In the genomic region with DNA sequence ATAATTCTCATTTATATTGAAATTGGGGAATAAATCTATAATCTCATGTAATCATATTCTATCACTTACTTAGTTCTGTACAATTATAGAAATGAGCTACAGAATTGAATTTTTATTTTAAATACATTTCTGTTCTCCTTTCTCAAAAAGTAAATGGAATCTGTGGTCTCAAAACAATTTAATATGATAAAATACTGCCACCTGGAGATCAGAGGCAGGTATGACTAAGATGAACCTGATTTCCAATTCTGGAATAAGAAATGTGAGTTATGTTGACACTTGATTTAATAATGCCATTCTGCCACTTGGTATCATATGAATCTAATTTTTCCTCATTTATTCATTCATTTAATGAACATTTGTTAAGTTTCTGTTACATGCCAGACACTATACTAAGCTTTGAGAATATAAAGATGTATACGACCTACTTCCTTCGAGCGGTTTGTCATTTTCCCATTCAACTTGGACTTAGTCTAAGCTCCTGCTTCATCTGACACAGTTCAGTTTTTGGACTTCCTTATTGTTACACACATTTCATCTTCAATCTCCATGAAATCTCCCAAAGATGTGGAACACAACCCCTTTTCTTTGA, we compare ENCODE assay signal across 8 cellular contexts. TPM values are rescaled to one million over a fixed set of nuclear protein-coding genes. Genes with fewer than 3 reads are reported as not detected.
DNase-seq lines count a peak whose midpoint lies in the region; ATAC-seq, FAIRE-seq and TF ChIP-seq lines count a peak whose summit lies in the region.

No MANE protein-coding gene starts in this region.

- H3K36me3 ChIP-seq in K562 (ENCODE audit: control insufficient read depth, insufficient read depth, low read length) (no peaks in the 10 kb centered on the region), left lung (no peaks in the 10 kb centered on the region)

- no peak overlapping the region for H3K4me3 ChIP-seq in K562
- no peak overlapping the region for H3K4me3 ChIP-seq in left lung

- TF ChIP-seq CTCF in K562 (IDR thresholded peaks at IDR 0.05 in 2 of 3, conservative IDR thresholded peaks at IDR 0.05 in 1 of 3; ENCODE audit: insufficient read depth in 2 of 3, low read depth in 1 of 3, low read length in 3 of 3): peak in 2 of 3 experiments; percentile 49 to 78; a peak in 4 of 6 replicates
- peak; percentile 58 to 65 for TF ChIP-seq CTCF in left lung (IDR thresholded peaks at IDR 0.05)

- FAIRE-seq in K562 (lab: Jason Lieb, UNC): peak; percentile 44

- intact Hi-C loops in K562 (cut with micrococcal nuclease): loop anchor here (1.0 to 5.0 kb wide), 4 partner anchors 74 to 654 kb away; no protein-coding TSS in a partner anchor
- intact Hi-C loops in left lung (cut with DNase I): loop anchor here (5.0 to 10.0 kb wide), 3 partner anchors 171 to 341 kb away; no protein-coding TSS in a partner anchor

- ATAC-seq in K562: peak; percentile 57; the same call in 1 of the 3 replicates
- ATAC-seq in left lung: peak; percentile 54
- ATAC-seq in HG02970 (IDR thresholded peaks at IDR 0.05; ENCODE audit: low FRiP score, unreplicated experiment): no peak

- no TSS peak for BruUV-seq in K562 (replicated peaks; lab: Mats Ljungman, UMichigan)

- no peak for TF ChIP-seq EP300 in K562 (IDR thresholded peaks at IDR 0.05; ENCODE audit: low read length)

- H3K9me1 ChIP-seq in K562 (ENCODE audit: control insufficient read depth, insufficient read depth, low read length): no peaks in the 10 kb centered on the region

- TF ChIP-seq RAD21 in K562 (CRISPR knock-in tag; conservative IDR thresholded peaks at IDR 0.05 in 1 of 2, IDR thresholded peaks at IDR 0.05 in 1 of 2): peak; percentile 74 to 82

- in situ Hi-C loops in K562 (cut with MboI): loop anchor here (10.0 kb wide), 1 partner anchor 651 kb away; no protein-coding TSS in a partner anchor

- H3K79me2 ChIP-seq in K562 (ENCODE audit: control insufficient read depth, insufficient read depth, low read length): no peaks in the 10 kb centered on the region

- H3K4me1 ChIP-seq in K562 (replicated peaks in 1 of 2; ENCODE audit: control insufficient read depth in 2 of 2, insufficient read depth in 2 of 2, low read length in 2 of 2) (no peaks in the 10 kb centered on the region; a peak in 1 of 5 replicates), left lung (peaks cover 0 to 4% of the 10 kb centered on the region in 2 donors)

- no peak overlapping the region for H2AFZ ChIP-seq in K562 (ENCODE audit: low read depth, low read length)

- peaks cover 0 to 7% of the 10 kb centered on the region in 2 experiments; a peak in 2 of 5 replicates for H3K27me3 ChIP-seq in K562 (ENCODE audit: control insufficient read depth in 2 of 2, insufficient read depth in 2 of 2, low read length in 2 of 2)
- no peaks in the 10 kb centered on the region for H3K27me3 ChIP-seq in left lung

- DNase-seq in NOMO-1 treated with DMSO at 0.1 percent for 48 hours (lab: John Stamatoyannopoulos, UW; ENCODE audit: unreplicated experiment) (peak; percentile 53), NOMO-1 treated with dmso at 0.1 percent for 144 hours (lab: John Stamatoyannopoulos, UW; ENCODE audit: unreplicated experiment) (no peak), NCI-H1694 (lab: John Stamatoyannopoulos, UW) (peak; percentile 43), K562 (ENCODE audit: extremely low read depth in 1 of 4, low spot score in 3 of 4) (peak; percentile 30 to 63 (median 55)), left lung (no peak)
- DNase-seq in activated CD4-positive, alpha-beta T cell treated with anti-CD3 and anti-CD28 coated beads for 48 hours: no peak
- DNase-seq in activated CD4-positive, alpha-beta T cell treated with anti-CD3 and anti-CD28 coated beads, Interleukin-2, amount 50 U/mL, for 4 hours: no peak

- H3K9ac ChIP-seq in K562 (ENCODE audit: insufficient read depth in 1 of 2, low read depth in 2 of 2, low read length in 2 of 2): no peak overlapping the region

- no peaks in the 10 kb centered on the region for H3K9me3 ChIP-seq in K562 (replicated peaks; ENCODE audit: control insufficient read depth, insufficient read depth, low read depth, low read length)
- no peaks in the 10 kb centered on the region for H3K9me3 ChIP-seq in left lung

- H3K4me2 ChIP-seq in K562 (ENCODE audit: insufficient read depth, low read length): no peak overlapping the region

- H3K27ac ChIP-seq in K562 (ENCODE audit: extremely low read depth, low read depth, low read length): no peak overlapping the region
- H3K27ac ChIP-seq in left lung: no peak overlapping the region

- POLR2A ChIA-PET in K562 (lab: Yijun Ruan, JAX): interaction anchor here (0.7 kb wide), 1 partner anchor 43 kb away, joined by 3 read pairs; no protein-coding TSS in a partner anchor

- 76% methylated on average over 3 of the region's 3 CpGs for WGBS in K562 (ENCODE audit: insufficient coverage, low coverage, missing lambda C conversion rate)

- CTCF ChIA-PET in K562 (lab: Yijun Ruan, JAX; ENCODE audit: low intra/inter-chr PET ratio): interaction anchor here (1.0 to 4.2 kb wide), 4 partner anchors 177 to 651 kb away, joined by 3 to 52 read pairs (median 4); no protein-coding TSS in a partner anchor

- TF ChIP-seq POLR2A in K562 (conservative IDR thresholded peaks at IDR 0.05): no peak

- no peaks in the 10 kb centered on the region for H4K20me1 ChIP-seq in K562 (replicated peaks; ENCODE audit: control insufficient read depth, insufficient read depth, low read length)

TF ChIP-seq in K562, 482 proteins besides CTCF, POLR2A, EP300 and RAD21 (continues in another document):
- TF ChIP-seq PRPF4 (IDR thresholded peaks at IDR 0.05; ENCODE audit: insufficient read depth, low read depth, low read length, poor library complexity, severe bottlenecking) (no peak), PHF8 (IDR thresholded peaks at IDR 0.05; ENCODE audit: borderline replicate concordance, low read length) (no peak), CEBPG (CRISPR knock-in tag; IDR thresholded peaks at IDR 0.05) (no peak), CEBPG (tag; conservative IDR thresholded peaks at IDR 0.05 in 1 of 2, IDR thresholded peaks at IDR 0.05 in 1 of 2) (no peak), SOX6 (IDR thresholded peaks at IDR 0.05) (no peak), TBP (optimal IDR thresholded peaks at IDR 0.05; ENCODE audit: low read depth, low read length) (no peak)
- TF ChIP-seq, protein P1, sequence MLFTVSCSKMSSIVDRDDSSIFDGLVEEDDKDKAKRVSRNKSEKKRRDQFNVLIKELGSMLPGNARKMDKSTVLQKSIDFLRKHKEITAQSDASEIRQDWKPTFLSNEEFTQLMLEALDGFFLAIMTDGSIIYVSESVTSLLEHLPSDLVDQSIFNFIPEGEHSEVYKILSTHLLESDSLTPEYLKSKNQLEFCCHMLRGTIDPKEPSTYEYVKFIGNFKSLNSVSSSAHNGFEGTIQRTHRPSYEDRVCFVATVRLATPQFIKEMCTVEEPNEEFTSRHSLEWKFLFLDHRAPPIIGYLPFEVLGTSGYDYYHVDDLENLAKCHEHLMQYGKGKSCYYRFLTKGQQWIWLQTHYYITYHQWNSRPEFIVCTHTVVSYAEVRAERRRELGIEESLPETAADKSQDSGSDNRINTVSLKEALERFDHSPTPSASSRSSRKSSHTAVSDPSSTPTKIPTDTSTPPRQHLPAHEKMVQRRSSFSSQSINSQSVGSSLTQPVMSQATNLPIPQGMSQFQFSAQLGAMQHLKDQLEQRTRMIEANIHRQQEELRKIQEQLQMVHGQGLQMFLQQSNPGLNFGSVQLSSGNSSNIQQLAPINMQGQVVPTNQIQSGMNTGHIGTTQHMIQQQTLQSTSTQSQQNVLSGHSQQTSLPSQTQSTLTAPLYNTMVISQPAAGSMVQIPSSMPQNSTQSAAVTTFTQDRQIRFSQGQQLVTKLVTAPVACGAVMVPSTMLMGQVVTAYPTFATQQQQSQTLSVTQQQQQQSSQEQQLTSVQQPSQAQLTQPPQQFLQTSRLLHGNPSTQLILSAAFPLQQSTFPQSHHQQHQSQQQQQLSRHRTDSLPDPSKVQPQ (CRISPR knock-in tag; IDR thresholded peaks at IDR 0.05; ENCODE audit: borderline replicate concordance): no peak

RNA-seq across cellular contexts. Expression of gene CCDC28A, which starts 7.6 kb away (rescaled TPM):
- total RNA-seq in K562 (2011; cell fraction: chromatin; rRNA removed; ENCODE audit: low replicate concordance): 3.2 and 7.0 TPM in 2 replicates
- 2.8 and 3.7 TPM in 2 replicates for total RNA-seq in K562 (2011; cell fraction: nucleolus; rRNA removed)
- total RNA-seq in K562 (2011; cell fraction: nucleoplasm; rRNA removed): 5.3 and 8.3 TPM in 2 replicates
- total RNA-seq in K562 (2014; rRNA removed): 12.1 and 16.4 TPM in 2 replicates
- 19.1 and 24.9 TPM in 2 replicates for total RNA-seq in K562 (2014; rRNA removed; fragmentation: Illumina TruSeq; extraction: Trizol)
- 12.6 and 14.5 TPM in 2 replicates for total RNA-seq in K562 (2015; rRNA removed; fragmentation: Illumina TruSeq; extraction: Trizol)
- total RNA-seq in K562 (2021): 14.8 and 16.2 TPM in 2 replicates
- 28.8 and 35.5 TPM in 2 replicates for polyA plus RNA-seq in K562 (2011; rRNA removed)
- polyA plus RNA-seq in K562 (2011; cell fraction: cytosol; rRNA removed): 6.1 and 16.1 TPM in 2 replicates
- 4.1 and 9.0 TPM in 2 replicates for polyA plus RNA-seq in K562 (2011; cell fraction: nucleus; rRNA removed)
- polyA plus RNA-seq in K562 (2012): 15.9 and 25.4 TPM in 2 replicates
- 18.0 and 20.8 TPM in 2 replicates for polyA plus RNA-seq in K562 (2014; fragmentation: Illumina TruSeq; extraction: Trizol)
- 10 to 100 TPM; 21.1 to 22.7 TPM for polyA plus RNA-seq in K562 (2014; fragmentation: Nextera tagmentation; extraction: Ambion mirVana)
- polyA plus RNA-seq in K562 (2014; rRNA removed): 21.3 and 25.5 TPM in 2 replicates
- 18.6 and 21.2 TPM in 2 replicates for polyA minus RNA-seq in K562 (2011; rRNA and poly(A)+ RNA removed)
- polyA minus RNA-seq in K562 (2011; cell fraction: cytosol; rRNA and poly(A)+ RNA removed): 4.7 and 5.4 TPM in 2 replicates
- polyA minus RNA-seq in K562 (2011; cell fraction: nucleus; rRNA and poly(A)+ RNA removed): 2.4 and 5.7 TPM in 2 replicates
- 10 to 100 TPM; 14.0 to 28.4 TPM for total RNA-seq in left lung

RNA-seq across cellular contexts. Expression of gene ECT2L, which starts 29.9 kb away (rescaled TPM):
- not detected in 2 replicates for total RNA-seq in K562 (2011; cell fraction: chromatin; rRNA removed; ENCODE audit: low replicate concordance)
- total RNA-seq in K562 (2011; cell fraction: nucleolus; rRNA removed): not detected in 2 replicates
- not detected in 2 replicates for total RNA-seq in K562 (2011; cell fraction: nucleoplasm; rRNA removed)
- not detected in 2 replicates for total RNA-seq in K562 (2014; rRNA removed)
- total RNA-seq in K562 (2014; rRNA removed; fragmentation: Illumina TruSeq; extraction: Trizol): not detected in 2 replicates
- not detected in 2 replicates for total RNA-seq in K562 (2015; rRNA removed; fragmentation: Illumina TruSeq; extraction: Trizol)
- not detected in 2 replicates for total RNA-seq in K562 (2021)
- not detected in 2 replicates for polyA plus RNA-seq in K562 (2011; rRNA removed)
- not detected in 2 replicates for polyA plus RNA-seq in K562 (2011; cell fraction: cytosol; rRNA removed)
- not detected in 2 replicates for polyA plus RNA-seq in K562 (2011; cell fraction: nucleus; rRNA removed)
- polyA plus RNA-seq in K562 (2012): 0.01 and 0.08 TPM in 2 replicates
- polyA plus RNA-seq in K562 (2014; fragmentation: Illumina TruSeq; extraction: Trizol): not detected in 2 replicates
- polyA plus RNA-seq in K562 (2014; fragmentation: Nextera tagmentation; extraction: Ambion mirVana): under 1 TPM; 0.03 to 0.04 TPM
- not detected in 2 replicates for polyA plus RNA-seq in K562 (2014; rRNA removed)
- not detected in 2 replicates for polyA minus RNA-seq in K562 (2011; rRNA and poly(A)+ RNA removed)
- polyA minus RNA-seq in K562 (2011; cell fraction: cytosol; rRNA and poly(A)+ RNA removed): not detected in 2 replicates
- polyA minus RNA-seq in K562 (2011; cell fraction: nucleus; rRNA and poly(A)+ RNA removed): not detected in 2 replicates
- 1 to 10 TPM in 1 of 2 donors, not detected in 1; 3.1 TPM for total RNA-seq in left lung

Comparison
In these comparisons a context has a peak if more than half of its experiments do, and no peak if none do; other contexts are left out.
1. DNase-seq: peak in NOMO-1 treated with DMSO at 0.1 percent for 48 hours (single experiment), NCI-H1694 (single experiment) and K562 (4 of 4); none in NOMO-1 treated with dmso at 0.1 percent for 144 hours (single experiment), left lung (0 of 2), activated CD4-positive, alpha-beta T cell treated with anti-CD3 and anti-CD28 coated beads for 48 hours (single experiment) and activated CD4-positive, alpha-beta T cell treated with anti-CD3 and anti-CD28 coated beads, Interleukin-2, amount 50 U/mL, for 4 hours (0 of 2).